ENCODE assay signal across 8 cellular contexts in the genomic region with DNA sequence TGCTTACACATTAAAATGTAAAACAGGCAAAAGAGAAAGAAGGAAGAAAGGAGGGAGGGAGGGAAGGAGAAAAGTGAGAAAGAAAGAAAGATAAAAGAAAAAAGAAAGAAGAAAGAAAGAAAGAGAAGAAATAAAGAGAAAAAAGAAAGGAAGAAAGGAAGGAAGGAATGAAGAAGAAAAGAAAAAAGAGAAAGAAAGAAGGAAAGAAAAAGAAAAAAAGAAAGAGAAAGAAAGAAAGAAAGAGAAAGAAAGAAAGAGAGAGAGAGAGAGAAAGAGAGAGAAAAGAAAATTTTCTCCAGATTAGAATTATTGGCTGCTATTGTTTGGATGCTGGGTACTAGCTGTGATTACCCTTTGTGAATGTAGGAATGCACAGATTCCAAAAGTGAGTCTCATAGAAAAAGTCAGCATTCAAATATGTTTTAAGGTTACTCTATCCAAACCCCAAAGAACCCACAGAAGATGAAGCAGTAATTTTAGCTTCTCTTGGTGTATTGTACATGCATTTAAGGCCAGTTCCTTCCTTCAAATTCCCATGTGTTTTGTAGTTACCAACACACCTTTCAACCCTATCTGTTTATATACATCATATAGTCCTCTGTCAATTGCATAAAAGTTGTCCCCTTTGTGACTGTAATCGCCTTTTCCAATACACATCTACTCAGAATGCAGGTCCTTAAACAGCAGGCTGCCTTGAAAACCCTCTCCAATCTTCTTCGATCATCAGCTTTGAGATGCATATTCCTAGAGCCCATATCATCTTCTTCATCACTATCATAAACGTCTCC. TPM values are rescaled to one million over a fixed set of nuclear protein-coding genes. Genes with fewer than 3 reads are reported as not detected.
A peak's percentile ranks its signal among the peaks of the same experiment; 100 is the strongest.
DNase-seq lines count a peak whose midpoint lies in the region; ATAC-seq, FAIRE-seq and TF ChIP-seq lines count a peak whose summit lies in the region.

No MANE protein-coding gene starts in this region.

- no peak overlapping the region for H2BK5ac ChIP-seq in H1 (ENCODE audit: low read depth, low read length)

- H3K27ac ChIP-seq in heart left ventricle (peak overlapping the region in 11 of 12 donors; percentile 78 to 97 (median 89)), OCI-LY1 (ENCODE audit: low read depth, low read length, poor library complexity, severe bottlenecking) (no peak overlapping the region), H1 (ENCODE audit: low read depth, low read length) (no peak overlapping the region), neural cell (ENCODE audit: low read length) (no peak overlapping the region)

- DNase-seq in heart left ventricle (no peak), Right ventricle myocardium inferior (ENCODE audit: missing footprints) (no peak), H1 (ENCODE audit: low read depth in 1 of 2, low spot score in 2 of 2) (no peak), SIG-M5 treated with dmso at 0.1 percent for 504 hours (lab: John Stamatoyannopoulos, UW; ENCODE audit: unreplicated experiment) (no peak), pons (ENCODE audit: low spot score) (no peak), NCI-H2081 (lab: John Stamatoyannopoulos, UW) (no peak)

- no peak overlapping the region for H2BK20ac ChIP-seq in H1 (ENCODE audit: low read length)

- no peak overlapping the region for H4K91ac ChIP-seq in H1 (replicated peaks; ENCODE audit: insufficient read length, low read length)

- TF ChIP-seq EP300 in H1 (IDR thresholded peaks at IDR 0.05; ENCODE audit: borderline replicate concordance in 1 of 2, low read depth in 2 of 2, low read length in 2 of 2) (no peak), neural cell (conservative IDR thresholded peaks at IDR 0.05; ENCODE audit: poor library complexity, severe bottlenecking) (no peak)

- ATAC-seq in heart left ventricle (no peak), Right ventricle myocardium inferior (no peak)

- H3K23ac ChIP-seq in H1 (ENCODE audit: insufficient read length): no peak overlapping the region

- H4K8ac ChIP-seq in H1 (ENCODE audit: extremely low read depth, insufficient read depth, low read length): no peak overlapping the region

- no peaks in the 10 kb centered on the region for H3K79me1 ChIP-seq in H1 (ENCODE audit: low read depth, low read length)

- POLR2A ChIA-PET in H1 (lab: Charles Lee; ENCODE audit: partially characterized antibody): interaction anchor here (0.7 to 1.4 kb wide), 3 partner anchors 16 to 237 kb away, joined by 3 to 4 read pairs (median 3); no protein-coding TSS in a partner anchor

- H2BK120ac ChIP-seq in H1 (replicated peaks; ENCODE audit: low read depth, low read length): no peak overlapping the region

- no peak overlapping the region for H2AK5ac ChIP-seq in H1 (ENCODE audit: low read depth, low read length)

- TF ChIP-seq CTCF in heart left ventricle (IDR thresholded peaks at IDR 0.05): no peak
- TF ChIP-seq CTCF in OCI-LY1 (IDR thresholded peaks at IDR 0.05; ENCODE audit: low read length): no peak
- TF ChIP-seq CTCF in H1 (IDR thresholded peaks at IDR 0.05; ENCODE audit: control extremely low read depth in 1 of 3, insufficient read depth in 1 of 3, low read depth in 1 of 3, low read length in 3 of 3): no peak
- TF ChIP-seq CTCF in neural cell (IDR thresholded peaks at IDR 0.05; ENCODE audit: poor library complexity, severe bottlenecking): no peak

- peak overlapping the region; percentile 70 for H3K4me2 ChIP-seq in OCI-LY1 (ENCODE audit: low read length)
- H3K4me2 ChIP-seq in H1 (ENCODE audit: insufficient read depth in 1 of 2, low read depth in 2 of 2, low read length in 2 of 2): peak overlapping the region; percentile 54 to 69
- peak overlapping the region; percentile 38 for H3K4me2 ChIP-seq in neural cell (ENCODE audit: low read length)

- H3K4ac ChIP-seq in H1 (replicated peaks; ENCODE audit: insufficient read length, low read depth, low read length): no peak overlapping the region

- TF ChIP-seq POLR2A in heart left ventricle (IDR thresholded peaks at IDR 0.05) (no peak), H1 (IDR thresholded peaks at IDR 0.05; ENCODE audit: control extremely low read depth in 1 of 2, low read depth in 2 of 2, low read length in 2 of 2) (no peak)

- no peak overlapping the region for H2AFZ ChIP-seq in OCI-LY1 (ENCODE audit: low read length)
- 0 out of 2 replicates have a peak overlapping the region, but pooled peaks have one; percentile 47 for H2AFZ ChIP-seq in H1 (ENCODE audit: low read length)
- H2AFZ ChIP-seq in neural cell (ENCODE audit: low read depth, low read length): peak overlapping the region; percentile 5

- H3K23me2 ChIP-seq in H1 (ENCODE audit: low read depth, low read length): peaks cover 6% of the 10 kb centered on the region; the same call in 1 of the 2 replicates

- intact Hi-C loops in heart left ventricle (cut with DNase I): loop anchor here in 2 of 10 donors (5.0 to 10.0 kb wide), 2 partner anchors 523 to 565 kb away; a partner anchor contains a TSS
- intact Hi-C loops in Right ventricle myocardium inferior (cut with DNase I): loop anchor here (5.0 kb wide), 1 partner anchor 565 kb away; a partner anchor contains a TSS

- no peak for TF ChIP-seq RAD21 in H1 (IDR thresholded peaks at IDR 0.05 in 1 of 2, conservative IDR thresholded peaks at IDR 0.05 in 1 of 2; ENCODE audit: low read depth in 2 of 2, low read length in 2 of 2)
- no peak for TF ChIP-seq RAD21 in neural cell (conservative IDR thresholded peaks at IDR 0.05)

- peak overlapping the region; percentile 45 to 90 (median 76) for H3K4me3 ChIP-seq in heart left ventricle
- peak overlapping the region; percentile 67 for H3K4me3 ChIP-seq in OCI-LY1 (ENCODE audit: low read depth, low read length, poor library complexity, severe bottlenecking)
- H3K4me3 ChIP-seq in H1 (ENCODE audit: extremely low read depth in 1 of 4, insufficient read depth in 2 of 4, low read depth in 3 of 4, low read length in 4 of 4): peak overlapping the region; percentile 54 to 86 (median 77); a peak in 7 of 8 replicates
- peak overlapping the region; percentile 73 for H3K4me3 ChIP-seq in neural cell (ENCODE audit: low read length)

- H4K20me1 ChIP-seq in OCI-LY1 (ENCODE audit: insufficient read depth, low read length) (no peaks in the 10 kb centered on the region), H1 (replicated peaks in 1 of 2; ENCODE audit: control insufficient read depth in 1 of 2, insufficient read depth in 2 of 2, low read length in 2 of 2) (peaks cover 0 to 1% of the 10 kb centered on the region in 2 experiments), neural cell (ENCODE audit: insufficient read depth) (no peaks in the 10 kb centered on the region)

- H3K9me2 ChIP-seq in OCI-LY1 (ENCODE audit: low read depth, low read length) (no peaks in the 10 kb centered on the region), neural cell (ENCODE audit: insufficient read depth, low read length) (no peaks in the 10 kb centered on the region)

- H3K14ac ChIP-seq in H1 (ENCODE audit: insufficient read length): no peak overlapping the region

- CTCF ChIA-PET in H1 (lab: Charles Lee; ENCODE audit: partially characterized antibody): interaction anchor here (0.9 to 2.2 kb wide), 3 partner anchors 16 to 83 kb away, joined by 3 to 11 read pairs (median 10); a partner anchor contains a TSS

- H3K4me1 ChIP-seq in heart left ventricle: peaks cover 0 to 52% (median 19%) of the 10 kb centered on the region in 12 donors
- peaks cover 45% of the 10 kb centered on the region for H3K4me1 ChIP-seq in OCI-LY1 (ENCODE audit: insufficient read depth, low read length, severe bottlenecking)
- H3K4me1 ChIP-seq in H1 (replicated peaks in 1 of 4; ENCODE audit: control insufficient read depth in 3 of 4, insufficient read depth in 4 of 4, low read length in 3 of 4): peaks cover 0 to 8% (median 0%) of the 10 kb centered on the region in 4 experiments; a peak in 2 of 7 replicates

- no peak overlapping the region for H2BK15ac ChIP-seq in H1 (ENCODE audit: low read length)

- H2BK12ac ChIP-seq in H1 (ENCODE audit: low read depth, low read length): no peak overlapping the region

- FAIRE-seq in H1 (lab: Jason Lieb, UNC): no peak

- no peaks in the 10 kb centered on the region for H3K9me3 ChIP-seq in heart left ventricle
- H3K9me3 ChIP-seq in OCI-LY1 (ENCODE audit: low read length): no peaks in the 10 kb centered on the region
- H3K9me3 ChIP-seq in H1 (ENCODE audit: insufficient read depth in 2 of 2, low read depth in 1 of 2, low read length in 1 of 2): no peaks in the 10 kb centered on the region
- no peaks in the 10 kb centered on the region for H3K9me3 ChIP-seq in neural cell (ENCODE audit: low read length)

- H3K27me3 ChIP-seq in heart left ventricle: no peaks in the 10 kb centered on the region
- no peaks in the 10 kb centered on the region for H3K27me3 ChIP-seq in OCI-LY1 (ENCODE audit: insufficient read depth, low read length)
- H3K27me3 ChIP-seq in H1 (replicated peaks in 1 of 4; ENCODE audit: control insufficient read depth in 3 of 4, extremely low read depth in 1 of 4, insufficient read depth in 3 of 4, low read length in 3 of 4): no peaks in the 10 kb centered on the region; a peak in 1 of 7 replicates
- H3K27me3 ChIP-seq in neural cell (ENCODE audit: insufficient read depth, low read depth, low read length): peaks cover 28% of the 10 kb centered on the region

- H3K79me2 ChIP-seq in OCI-LY1 (ENCODE audit: insufficient read depth, low read length): peaks cover 16% of the 10 kb centered on the region
- peaks cover 0 to 10% of the 10 kb centered on the region in 2 experiments; a peak in 2 of 4 replicates for H3K79me2 ChIP-seq in H1 (ENCODE audit: control insufficient read depth in 1 of 2, insufficient read depth in 2 of 2, low read length in 2 of 2)
- H3K79me2 ChIP-seq in neural cell (replicated peaks; ENCODE audit: insufficient read depth, low read length): no peaks in the 10 kb centered on the region

- no peak overlapping the region for H4K5ac ChIP-seq in H1 (ENCODE audit: insufficient read length, low read depth, low read length)

- H3F3A ChIP-seq in OCI-LY1 (ENCODE audit: insufficient read depth, low read length): no peaks in the 10 kb centered on the region
- H3F3A ChIP-seq in neural cell (ENCODE audit: insufficient read depth, low read length, poor library complexity, severe bottlenecking): no peaks in the 10 kb centered on the region

- no peak overlapping the region for H3K56ac ChIP-seq in H1 (replicated peaks; ENCODE audit: insufficient read length, low read depth, low read length)

- peaks cover 0 to 16% (median 5%) of the 10 kb centered on the region in 9 donors for H3K36me3 ChIP-seq in heart left ventricle
- peaks cover 8% of the 10 kb centered on the region for H3K36me3 ChIP-seq in OCI-LY1 (ENCODE audit: insufficient read depth, low read length)
- H3K36me3 ChIP-seq in H1 (ENCODE audit: control insufficient read depth in 2 of 4, insufficient read depth in 4 of 4, low read length in 3 of 4): no peaks in the 10 kb centered on the region; a peak in 1 of 8 replicates
- no peaks in the 10 kb centered on the region for H3K36me3 ChIP-seq in neural cell (ENCODE audit: insufficient read depth, low read length)

- 7 to 11% (median 8%) methylated on average over 3 of the region's 3 CpGs for WGBS in heart left ventricle, 4 donors
- WGBS in H1 (ENCODE audit: extremely low coverage in 1 of 2, insufficient coverage in 1 of 2, insufficient read length in 1 of 2, insufficient replicate concordance in 2 of 2, low coverage in 1 of 2, low lambda C conversion rate in 2 of 2, missing lambda C conversion rate in 1 of 2), 2 experiments: 17% methylated on average over 3 of the region's 3 CpGs; no CpG with 5 or more reads in 1 of the 2 experiments

- H3K9ac ChIP-seq in OCI-LY1 (ENCODE audit: low read length): peak overlapping the region; percentile 94
- peak overlapping the region in 2 of 4 experiments; percentile 19 to 66; a peak in 2 of 7 replicates for H3K9ac ChIP-seq in H1 (replicated peaks in 1 of 4; ENCODE audit: extremely low read depth in 1 of 4, low read depth in 3 of 4, low read length in 3 of 4)
- H3K9ac ChIP-seq in neural cell (ENCODE audit: low read length): peak overlapping the region; percentile 6

- no peak overlapping the region for H3K18ac ChIP-seq in H1 (ENCODE audit: extremely low read depth, low read length)

RNA-seq across cellular contexts. Expression of a gene that starts 0.8 kb away (rescaled TPM):
- total RNA-seq in heart left ventricle (10 to 100 TPM in 3 of 9 donors, 1 to 10 TPM in 6; 4.1 to 38.3 (median 9.1) TPM), Right ventricle myocardium inferior (12.0 TPM)
- polyA plus RNA-seq in heart left ventricle (1 to 10 TPM; 3.3 to 8.0 TPM), H1 (2011; rRNA removed) (7.4 and 10.2 TPM in 2 replicates), neural cell (0.88 and 3.2 TPM in 2 replicates)
- total RNA-seq in H1 (2021; fragmentation: NEBNext Ultra II Directional; extraction: Animal tissue kit (Norgen Biotek cat#: 25700)): 29.9 and 31.1 TPM in 2 replicates
- 15.8 TPM for polyA plus RNA-seq in H1 (2011; cell fraction: cytosol; rRNA removed)
- 10.5 TPM for polyA plus RNA-seq in H1 (2011; cell fraction: nucleus; rRNA removed)
- 13.8 to 25.1 TPM (median 16.9 TPM) in 4 replicates for polyA plus RNA-seq in H1 (2012, experiment 1 of 2)
- polyA plus RNA-seq in H1 (2012, experiment 2 of 2): 1.7 TPM
- polyA plus RNA-seq in H1 (2013, experiment 1 of 2): 29.3 TPM
- 30.3 TPM for polyA plus RNA-seq in H1 (2013, experiment 2 of 2)
- 12.3 and 17.5 TPM in 2 replicates for polyA minus RNA-seq in H1 (2011; rRNA and poly(A)+ RNA removed)
- 7.4 TPM for polyA minus RNA-seq in H1 (2011; cell fraction: cytosol; rRNA and poly(A)+ RNA removed)
- polyA minus RNA-seq in H1 (2011; cell fraction: nucleus; rRNA and poly(A)+ RNA removed): 21.1 TPM
- 0.12 TPM in 1 of 2 replicates, not detected in the other for polyA minus RNA-seq in neural cell

RNA-seq across cellular contexts. Expression of a gene that starts 30.1 kb away (rescaled TPM):
- 1 to 10 TPM in 8 of 9 donors, under 1 TPM in 1; 0.74 to 6.8 (median 2.1) TPM for total RNA-seq in heart left ventricle
- 1 to 10 TPM in 1 of 2 donors, under 1 TPM in 1; 0.76 to 1.1 TPM for polyA plus RNA-seq in heart left ventricle
- total RNA-seq in Right ventricle myocardium inferior: 2.1 TPM
- total RNA-seq in H1 (2021; fragmentation: NEBNext Ultra II Directional; extraction: Animal tissue kit (Norgen Biotek cat#: 25700)): 18.8 and 20.0 TPM in 2 replicates
- 5.1 and 13.0 TPM in 2 replicates for polyA plus RNA-seq in H1 (2011; rRNA removed)
- 5.0 TPM for polyA plus RNA-seq in H1 (2011; cell fraction: cytosol; rRNA removed)
- polyA plus RNA-seq in H1 (2011; cell fraction: nucleus; rRNA removed): 16.5 TPM
- polyA plus RNA-seq in H1 (2012, experiment 1 of 2): 13.9 to 17.3 TPM (median 16.1 TPM) in 4 replicates
- polyA plus RNA-seq in H1 (2012, experiment 2 of 2): 19.0 TPM
- 9.8 TPM for polyA plus RNA-seq in H1 (2013, experiment 1 of 2)
- 9.2 TPM for polyA plus RNA-seq in H1 (2013, experiment 2 of 2)
- polyA minus RNA-seq in H1 (2011; rRNA and poly(A)+ RNA removed): 11.0 and 13.6 TPM in 2 replicates
- 16.3 TPM for polyA minus RNA-seq in H1 (2011; cell fraction: cytosol; rRNA and poly(A)+ RNA removed)
- 19.6 TPM for polyA minus RNA-seq in H1 (2011; cell fraction: nucleus; rRNA and poly(A)+ RNA removed)
- 31.4 and 37.7 TPM in 2 replicates for polyA plus RNA-seq in neural cell
- 51.9 and 52.6 TPM in 2 replicates for polyA minus RNA-seq in neural cell

RNA-seq across cellular contexts. Expression of a gene that starts 34.8 kb away (rescaled TPM):
- total RNA-seq in heart left ventricle (1 to 10 TPM in 1 of 9 donors, under 1 TPM in 5, not detected in 3; 0.28 to 4.8 (median 0.41) TPM), Right ventricle myocardium inferior (1.1 TPM)
- polyA plus RNA-seq in heart left ventricle (under 1 TPM in 1 of 2 donors, not detected in 1; 0.18 TPM), H1 (2011; rRNA removed) (2.4 and 4.8 TPM in 2 replicates), neural cell (0.58 and 1.2 TPM in 2 replicates)
- total RNA-seq in H1 (2021; fragmentation: NEBNext Ultra II Directional; extraction: Animal tissue kit (Norgen Biotek cat#: 25700)): 38.1 and 40.0 TPM in 2 replicates
- 7.5 TPM for polyA plus RNA-seq in H1 (2011; cell fraction: cytosol; rRNA removed)
- 5.0 TPM for polyA plus RNA-seq in H1 (2011; cell fraction: nucleus; rRNA removed)
- polyA plus RNA-seq in H1 (2012, experiment 1 of 2): 11.0 to 24.2 TPM (median 15.3 TPM) in 4 replicates
- 0.72 TPM for polyA plus RNA-seq in H1 (2012, experiment 2 of 2)
- 23.2 TPM for polyA plus RNA-seq in H1 (2013, experiment 1 of 2)
- 21.3 TPM for polyA plus RNA-seq in H1 (2013, experiment 2 of 2)
- polyA minus RNA-seq in H1 (2011; rRNA and poly(A)+ RNA removed): 23.6 and 43.3 TPM in 2 replicates
- polyA minus RNA-seq in H1 (2011; cell fraction: cytosol; rRNA and poly(A)+ RNA removed): 9.8 TPM
- 69.0 TPM for polyA minus RNA-seq in H1 (2011; cell fraction: nucleus; rRNA and poly(A)+ RNA removed)
- 0.58 and 0.97 TPM in 2 replicates for polyA minus RNA-seq in neural cell

RNA-seq across cellular contexts. Expression of a gene that starts 55.8 kb away (rescaled TPM):
- total RNA-seq in heart left ventricle (not detected), Right ventricle myocardium inferior (not detected)
- polyA plus RNA-seq in heart left ventricle (not detected), H1 (2011; rRNA removed) (0.08 TPM in 1 of 2 replicates, not detected in the other), neural cell (not detected in 2 replicates)
- not detected in 2 replicates for total RNA-seq in H1 (2021; fragmentation: NEBNext Ultra II Directional; extraction: Animal tissue kit (Norgen Biotek cat#: 25700))
- polyA plus RNA-seq in H1 (2011; cell fraction: cytosol; rRNA removed): not detected
- polyA plus RNA-seq in H1 (2011; cell fraction: nucleus; rRNA removed): not detected
- polyA plus RNA-seq in H1 (2012, experiment 1 of 2): 0.21 to 0.41 TPM in 2 of 4 replicates, not detected in the others
- not detected for polyA plus RNA-seq in H1 (2012, experiment 2 of 2)
- not detected for polyA plus RNA-seq in H1 (2013, experiment 1 of 2)
- not detected for polyA plus RNA-seq in H1 (2013, experiment 2 of 2)
- polyA minus RNA-seq in H1 (2011; rRNA and poly(A)+ RNA removed): not detected in 2 replicates
- not detected for polyA minus RNA-seq in H1 (2011; cell fraction: cytosol; rRNA and poly(A)+ RNA removed)
- not detected for polyA minus RNA-seq in H1 (2011; cell fraction: nucleus; rRNA and poly(A)+ RNA removed)
- polyA minus RNA-seq in neural cell: not detected in 2 replicates

Comparison
In these comparisons a context has a peak if more than half of its experiments do, and no peak if none do; other contexts are left out.
1. H3K27ac ChIP-seq: peak in heart left ventricle (11 of 12); none in OCI-LY1 (single experiment), H1 (single experiment) and neural cell (single experiment).
2. Peak in every context shown above with its lines, with median percentiles within 50 percentile points of each other: H3K4me3 ChIP-seq and H3K4me2 ChIP-seq.